ENCODE assay signal across 8 cellular contexts in genomic region chr3:99505646-99506269, GRCh38.
DNase-seq lines count a peak whose midpoint lies in the region; ATAC-seq and TF ChIP-seq lines count a peak whose summit lies in the region.

No MANE protein-coding gene starts in this region.

- POLR2A ChIA-PET in AG04450 (lab: Yijun Ruan, JAX), result no interaction called here

- H3K9me3 ChIP-seq in AG04450 (ENCODE audit: control insufficient read depth, insufficient read depth, low read length) (no peaks in the 10 kb centered on the region), SK-N-MC (ENCODE audit: low read depth, low read length) (no peaks in the 10 kb centered on the region)

- DNase-seq in AG04450 (ENCODE audit: low read depth, low spot score) (peak; percentile 43), SK-N-MC (ENCODE audit: low read depth, low spot score) (peak; percentile 79), kidney tubule cell (ENCODE audit: low spot score) (peak; percentile 48), DMS114 treated with DMSO at 0.1 percent for 48 hours (lab: John Stamatoyannopoulos, UW; ENCODE audit: unreplicated experiment) (no peak), NCI-H748 treated with DMSO at 0.1 percent for 48 hours (lab: John Stamatoyannopoulos, UW) (no peak), iPS-NIHi7 (ENCODE audit: extremely low spot score) (no peak)

- H3K27ac ChIP-seq in AG04450 (ENCODE audit: low read depth, low read length) (no peak overlapping the region), SK-N-MC (peak overlapping the region; percentile 79)

- ATAC-seq in GM18907 (IDR thresholded peaks at IDR 0.05; ENCODE audit: unreplicated experiment), result peak; percentile 100
- peak; percentile 97 for ATAC-seq in HG03025 (IDR thresholded peaks at IDR 0.05; ENCODE audit: low FRiP score, unreplicated experiment)

- no peaks in the 10 kb centered on the region for H3K27me3 ChIP-seq in AG04450 (ENCODE audit: control insufficient read depth, insufficient read depth, low read length)

- no peak overlapping the region for H3K9ac ChIP-seq in SK-N-MC (ENCODE audit: insufficient read length)

- CTCF ChIA-PET in AG04450 (lab: Charles Lee), result no interaction called here

- no peak for TF ChIP-seq CTCF in AG04450 (IDR thresholded peaks at IDR 0.05; ENCODE audit: low read depth, low read length)

- no peaks in the 10 kb centered on the region for H3K36me3 ChIP-seq in SK-N-MC (ENCODE audit: insufficient read depth, low read length)

- no peak overlapping the region for H3K4me3 ChIP-seq in AG04450 (ENCODE audit: low read depth, low read length)
- no peak overlapping the region for H3K4me3 ChIP-seq in SK-N-MC

Comparison
In these comparisons a context has a peak if more than half of its experiments do, and no peak if none do; other contexts are left out.
1. DNase-seq: peak in AG04450 (single experiment), SK-N-MC (single experiment) and kidney tubule cell (single experiment); none in DMS114 treated with DMSO at 0.1 percent for 48 hours (single experiment), NCI-H748 treated with DMSO at 0.1 percent for 48 hours (single experiment) and iPS-NIHi7 (single experiment).